19 cellular contexts compared by ENCODE assay signal in genomic region chr3:69823710-69824109, GRCh38.
A peak's percentile ranks its signal among the peaks of the same experiment; 100 is the strongest.
DNase-seq lines count a peak whose midpoint lies in the region; ATAC-seq and TF ChIP-seq lines count a peak whose summit lies in the region.
"Had no signal": no experiment of that assay in that cellular context is flagged by ENCODE, and none has a peak within 500 bp of the region (broad histone marks: within the 10 kb centered on the region; RNA-seq: fewer than 3 reads in every experiment).

No MANE protein-coding gene starts in this region.

- no peak overlapping the region for H3K4me2 ChIP-seq in mammary epithelial cell (ENCODE audit: insufficient read depth, low read depth, low read length)

- H3K36me3 Mint-ChIP-seq in MCF 10A (ENCODE audit: insufficient read depth, unreplicated experiment): no peaks in the 10 kb centered on the region
- no peaks in the 10 kb centered on the region for H3K36me3 Mint-ChIP-seq in naive thymus-derived CD8-positive, alpha-beta T cell
- H3K36me3 Mint-ChIP-seq: CD8-positive, alpha-beta T cell had no signal

- no peak overlapping the region for H3K4me3 Mint-ChIP-seq in MCF 10A (ENCODE audit: unreplicated experiment)
- no peak overlapping the region for H3K4me3 Mint-ChIP-seq in naive thymus-derived CD8-positive, alpha-beta T cell
- H3K4me3 Mint-ChIP-seq: CD8-positive, alpha-beta T cell had no signal

- no peaks in the 10 kb centered on the region for H3K79me2 ChIP-seq in mammary epithelial cell (ENCODE audit: insufficient read depth, low read length)

- H3K9me3 Mint-ChIP-seq in MCF 10A (ENCODE audit: unreplicated experiment): no peaks in the 10 kb centered on the region
- peaks cover 0 to 3% (median 0%) of the 10 kb centered on the region in 9 donors for H3K9me3 Mint-ChIP-seq in naive thymus-derived CD8-positive, alpha-beta T cell

- no peaks in the 10 kb centered on the region for H3K4me1 Mint-ChIP-seq in MCF 10A (ENCODE audit: insufficient read depth, unreplicated experiment)
- H3K4me1 Mint-ChIP-seq in naive thymus-derived CD8-positive, alpha-beta T cell: no peaks in the 10 kb centered on the region

- dilution Hi-C loops in mammary epithelial cell (cut with HindIII; ENCODE audit: low sequenced_read_pairs): no loop called here

- POLR2A ChIA-PET in MCF 10A (lab: Yijun Ruan, JAX): no interaction called here
- POLR2A ChIA-PET in naive thymus-derived CD8-positive, alpha-beta T cell (lab: Charles Lee): no interaction called here

- in situ Hi-C loops in mammary epithelial cell (cut with MboI; ENCODE audit: low sequenced_read_pairs in 2 of 2): no loop called here

- TF ChIP-seq CTCF in mammary epithelial cell (conservative IDR thresholded peaks at IDR 0.05 in 1 of 2, IDR thresholded peaks at IDR 0.05 in 1 of 2; ENCODE audit: extremely low read depth in 1 of 2, insufficient read depth in 1 of 2, low read depth in 1 of 2, low read length in 2 of 2) (no peak), MCF 10A (IDR thresholded peaks at IDR 0.05; ENCODE audit: unreplicated experiment) (no peak), colonic mucosa (IDR thresholded peaks at IDR 0.05) (no peak)

- DNase-seq in mammary epithelial cell (peak; percentile 6), MCF 10A (ENCODE audit: unreplicated experiment) (no peak), RPMI7951 (ENCODE audit: low read depth) (peak; percentile 9), foreskin melanocyte (peak; percentile 93), colonic mucosa (no peak), globus pallidus (ENCODE audit: low spot score) (no peak)
- no peak for DNase-seq in naive thymus-derived CD8-positive, alpha-beta T cell
- DNase-seq: CD8-positive, alpha-beta T cell; DMS79; GF-D8; MV-4-11; NCI-H1417 treated with DMSO at 0.1 percent for 48 hours; NCI-H2029; NCI-H2171; NCI-H446; NCI-H69 had no signal

- intact Hi-C loops in mammary epithelial cell (cut with micrococcal nuclease): no loop called here
- intact Hi-C loops in MCF 10A (cut with micrococcal nuclease): loop anchor here (5.0 kb wide), 1 partner anchor 34 kb away; no protein-coding TSS in a partner anchor
- intact Hi-C loops in colonic mucosa (cut with DNase I): no loop called here

- H3K9me3 ChIP-seq in mammary epithelial cell (replicated peaks; ENCODE audit: insufficient read depth, low read length) (no peaks in the 10 kb centered on the region), colonic mucosa (no peaks in the 10 kb centered on the region)

- H3K4me1 ChIP-seq in mammary epithelial cell (ENCODE audit: insufficient read depth, low read length): no peaks in the 10 kb centered on the region
- H3K4me1 ChIP-seq in colonic mucosa: no peaks in the 10 kb centered on the region

- H3K4me3 ChIP-seq in mammary epithelial cell (replicated peaks in 1 of 3; ENCODE audit: insufficient read depth in 1 of 3, low read depth in 2 of 3, low read length in 3 of 3) (no peak overlapping the region), colonic mucosa (no peak overlapping the region)

- H3K36me3 ChIP-seq in mammary epithelial cell (ENCODE audit: insufficient read depth, low read length): no peaks in the 10 kb centered on the region
- H3K36me3 ChIP-seq in colonic mucosa: no peaks in the 10 kb centered on the region

- H3K27ac ChIP-seq in mammary epithelial cell (ENCODE audit: insufficient read depth, low read depth, low read length) (no peak overlapping the region), colonic mucosa (no peak overlapping the region)
- H3K27ac ChIP-seq: 22Rv1, RWPE1 had no signal

- H3K27ac Mint-ChIP-seq in MCF 10A (ENCODE audit: low read depth, unreplicated experiment): no peak overlapping the region
- no peak overlapping the region for H3K27ac Mint-ChIP-seq in naive thymus-derived CD8-positive, alpha-beta T cell
- H3K27ac Mint-ChIP-seq: CD8-positive, alpha-beta T cell had no signal

- WGBS in mammary epithelial cell (ENCODE audit: low coverage, missing lambda C conversion rate): 41% methylated on average over 1 of the region's 1 CpG

- BruUV-seq in mammary epithelial cell (replicated peaks; lab: Mats Ljungman, UMichigan) (no TSS peak), MCF 10A (replicated peaks; lab: Mats Ljungman, UMichigan) (no TSS peak)

- ATAC-seq in GM18909 (IDR thresholded peaks at IDR 0.05; ENCODE audit: poor library complexity, unreplicated experiment): no peak
- ATAC-seq in naive thymus-derived CD8-positive, alpha-beta T cell: no peak
- ATAC-seq: CD8-positive, alpha-beta T cell had no signal

- H3K9ac ChIP-seq in mammary epithelial cell (ENCODE audit: insufficient read depth, low read length) (no peak overlapping the region), colonic mucosa (ENCODE audit: low read depth in 2 of 2, low read length in 2 of 2) (no peak overlapping the region)

- CTCF ChIA-PET in mammary epithelial cell (lab: Charles Lee; ENCODE audit: low non-redundant PET): no interaction called here
- CTCF ChIA-PET in MCF 10A (lab: Yijun Ruan, JAX): interaction anchor here (0.9 to 1.2 kb wide), 3 partner anchors 13 to 132 kb away, joined by 3 read pairs; no protein-coding TSS in a partner anchor

- no peaks in the 10 kb centered on the region for H3K27me3 Mint-ChIP-seq in MCF 10A (ENCODE audit: insufficient read depth, unreplicated experiment)
- peaks cover 0 to 3% (median 0%) of the 10 kb centered on the region in 5 donors for H3K27me3 Mint-ChIP-seq in naive thymus-derived CD8-positive, alpha-beta T cell

- H2AFZ ChIP-seq in mammary epithelial cell (ENCODE audit: low read depth, low read length): no peak overlapping the region

- H4K20me1 ChIP-seq in mammary epithelial cell (ENCODE audit: insufficient read depth, low read length): no peaks in the 10 kb centered on the region

- H3K27me3 ChIP-seq in mammary epithelial cell (ENCODE audit: insufficient read depth, low read length): no peaks in the 10 kb centered on the region
- H3K27me3 ChIP-seq in colonic mucosa: no peaks in the 10 kb centered on the region

Comparison
In these comparisons a context has a peak if more than half of its experiments do, and no peak if none do; other contexts are left out.
1. DNase-seq: peak in mammary epithelial cell (single experiment), RPMI7951 (single experiment) and foreskin melanocyte (single experiment); none in MCF 10A (single experiment), colonic mucosa (single experiment), globus pallidus (single experiment) and naive thymus-derived CD8-positive, alpha-beta T cell (0 of 10).